Comparison of ENCODE assay signal across 12 cellular contexts in the genomic region with DNA sequence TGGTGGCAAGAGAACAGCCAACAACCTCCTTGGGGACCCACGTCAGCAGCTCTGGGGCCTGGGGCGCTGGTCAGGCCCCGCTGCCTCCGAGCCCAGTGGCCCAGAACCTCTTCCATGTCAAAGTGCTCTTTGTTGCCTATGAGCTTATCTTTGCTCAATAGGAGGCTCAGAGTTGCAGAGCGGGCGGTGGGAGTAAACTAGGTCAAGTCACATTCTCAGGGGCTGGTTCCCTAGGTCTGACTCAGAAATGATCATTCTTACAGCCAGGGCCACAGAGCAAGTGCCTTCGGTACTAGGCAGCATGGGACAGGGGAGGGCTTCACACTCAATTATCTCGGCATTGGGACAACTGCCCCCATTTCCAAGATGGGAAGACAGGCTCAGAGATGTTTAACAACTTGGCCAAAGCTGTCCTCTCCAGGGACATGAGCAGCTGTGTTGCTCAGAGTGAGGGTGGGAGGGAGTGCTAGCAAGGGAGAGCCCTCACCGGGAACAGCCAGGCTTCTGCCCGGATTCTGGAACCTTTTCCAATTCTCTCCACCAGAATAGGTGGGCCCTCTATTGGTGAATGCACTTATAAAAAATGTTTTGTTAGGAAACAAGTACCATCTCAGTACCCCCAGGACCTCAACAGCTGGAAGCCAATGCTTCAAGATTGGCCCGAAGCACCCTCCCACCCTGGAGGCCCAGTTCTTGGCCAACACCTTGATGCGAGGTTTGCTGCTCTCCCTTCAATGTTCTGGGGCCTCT. TPM values are rescaled to one million over a fixed set of nuclear protein-coding genes. Genes with fewer than 3 reads are reported as not detected.
DNase-seq lines count a peak whose midpoint lies in the region; ATAC-seq and TF ChIP-seq lines count a peak whose summit lies in the region.
"Had no signal": no experiment of that assay in that cellular context is flagged by ENCODE, and none has a peak within 500 bp of the region (broad histone marks: within the 10 kb centered on the region; RNA-seq: fewer than 3 reads in every experiment).

No MANE protein-coding gene starts in this region.

- H2BK5ac ChIP-seq in trophoblast cell (ENCODE audit: low read depth, low read length, poor library complexity), result no peak overlapping the region

- no peak overlapping the region for H4K12ac ChIP-seq in trophoblast cell (ENCODE audit: low read depth, low read length)

- H2BK120ac ChIP-seq in trophoblast cell (ENCODE audit: insufficient read depth, low read length, poor library complexity), result no peak overlapping the region

- H3K36me3 ChIP-seq in spleen (peaks cover 0 to 22% (median 10%) of the 10 kb centered on the region in 6 donors), trophoblast cell (ENCODE audit: control insufficient read depth in 1 of 2, insufficient read depth in 2 of 2, low read length in 2 of 2) (peaks cover 28 to 41% of the 10 kb centered on the region in 2 experiments)

- H3K27me3 ChIP-seq in spleen (replicated peaks in 1 of 7) (no peaks in the 10 kb centered on the region), trophoblast cell (ENCODE audit: insufficient read depth, low read length) (no peaks in the 10 kb centered on the region)

- no peak overlapping the region for H3K9ac ChIP-seq in trophoblast cell (ENCODE audit: low read length)

- no peak overlapping the region for H3K18ac ChIP-seq in trophoblast cell (ENCODE audit: low read length)

- in situ Hi-C loops in GM13977 (cut with MboI; ENCODE audit: low pct_unique_long_range_greater_than_20kb, low sequenced_read_pairs, unreplicated experiment), result no loop called here

- H2AK5ac ChIP-seq in trophoblast cell (ENCODE audit: low read length), result no peak overlapping the region

- H3K4me1 ChIP-seq in spleen (peaks cover 20 to 79% (median 46%) of the 10 kb centered on the region in 6 donors), trophoblast cell (ENCODE audit: control insufficient read depth in 1 of 2, insufficient read depth in 2 of 2, low read length in 2 of 2) (peaks cover 0 to 7% of the 10 kb centered on the region in 2 experiments)

- peak; percentile 65 for DNase-seq in GM13977 (ENCODE audit: low spot score)
- peak; percentile 23 for DNase-seq in LHCN-M2 (ENCODE audit: low read depth)
- peak; percentile 81 for DNase-seq in Right ventricle myocardium superior
- DNase-seq in spleen, result peak; percentile 67
- no peak for DNase-seq in stimulated activated CD8-positive, alpha-beta memory T cell treated with anti-CD3 and anti-CD28 coated beads, Interleukin-4, amount 100 ng/mL, for 48 hours
- DNase-seq in trophoblast cell, result no peak
- no peak for DNase-seq in EL
- DNase-seq: caudate nucleus; hippocampal formation; NCI-H526 treated with DMSO at 0.1 percent for 48 hours; stimulated activated naive CD8-positive, alpha-beta T cell treated with anti-CD3 and anti-CD28 coated beads, Interleukin-15, Interleukin-2, amounts not matched to agents 100 U/mL and 50 U/mL, for 24 hours had no signal

- H3K79me1 ChIP-seq in trophoblast cell (ENCODE audit: low read length), result no peaks in the 10 kb centered on the region

- 81 to 89% (median 82%) methylated on average over 12 of the region's 12 CpGs for WGBS in spleen, 5 donors
- no CpG with 5 or more reads among the region's 12 CpGs for WGBS in trophoblast cell (ENCODE audit: extremely low coverage, insufficient coverage, insufficient read length)

- H4K8ac ChIP-seq in trophoblast cell (ENCODE audit: low read depth, low read length), result no peak overlapping the region

- H3K23ac ChIP-seq in trophoblast cell (ENCODE audit: low read length), result no peak overlapping the region

- peak overlapping the region in 2 of 8 donors; percentile 25 to 80 for H3K27ac ChIP-seq in spleen
- H3K27ac ChIP-seq in trophoblast cell (ENCODE audit: low read depth, low read length), result no peak overlapping the region

- peak; percentile 49 for ATAC-seq in Right ventricle myocardium superior (ENCODE audit: poor library complexity)
- no peak for ATAC-seq in GM21367 (IDR thresholded peaks at IDR 0.05; ENCODE audit: unreplicated experiment)
- ATAC-seq: stimulated activated naive CD8-positive, alpha-beta T cell treated with anti-CD3 and anti-CD28 coated beads, Interleukin-15, Interleukin-2, amounts not matched to agents 100 U/mL and 50 U/mL, for 24 hours had no signal

- no peak overlapping the region for H3K14ac ChIP-seq in trophoblast cell (ENCODE audit: low read length)

- no peak for TF ChIP-seq POLR2A in spleen (IDR thresholded peaks at IDR 0.05)

- no peak overlapping the region for H3K4ac ChIP-seq in trophoblast cell (ENCODE audit: low read depth, low read length)

- no peaks in the 10 kb centered on the region for H3K79me2 ChIP-seq in trophoblast cell (ENCODE audit: control insufficient read depth, insufficient read depth, low read length, poor library complexity)

- H3K9me3 ChIP-seq in spleen (no peaks in the 10 kb centered on the region), trophoblast cell (ENCODE audit: insufficient read depth, low read depth, low read length) (peaks cover 2% of the 10 kb centered on the region)

- no peak overlapping the region for H3K4me3 ChIP-seq in spleen
- H3K4me3 ChIP-seq in trophoblast cell (ENCODE audit: low read depth, low read length), result no peak overlapping the region

- intact Hi-C loops in Right ventricle myocardium superior (cut with DNase I) (no loop called here), spleen (cut with DNase I; ENCODE audit: low total_unique reads) (no loop called here)

- no peak overlapping the region for H4K91ac ChIP-seq in trophoblast cell (ENCODE audit: low read depth, low read length)

- no peak overlapping the region for H2AFZ ChIP-seq in trophoblast cell (ENCODE audit: insufficient read depth, low read length, poor library complexity)

- H2BK12ac ChIP-seq in trophoblast cell (ENCODE audit: low read length), result no peak overlapping the region

- H3K4me2 ChIP-seq in trophoblast cell (ENCODE audit: low read length), result no peak overlapping the region

- TF ChIP-seq CTCF in GM13977 (IDR thresholded peaks at IDR 0.05; ENCODE audit: extremely low read depth, insufficient read depth, missing control alignments), result no peak
- no peak for TF ChIP-seq CTCF in spleen (IDR thresholded peaks at IDR 0.05 in 8 of 11, conservative IDR thresholded peaks at IDR 0.05 in 3 of 11)

RNA-seq across cellular contexts. Expression of a gene that starts 11.9 kb away (rescaled TPM):
- total RNA-seq in LHCN-M2 (2014; rRNA removed), result 23.4 and 43.4 TPM in 2 replicates
- polyA plus RNA-seq in LHCN-M2 (2012), result 8.6 TPM
- 17.6 TPM for total RNA-seq in Right ventricle myocardium superior
- 10 to 100 TPM; 19.6 to 42.7 (median 33.9) TPM for total RNA-seq in spleen
- polyA plus RNA-seq in spleen, result 10 to 100 TPM; 26.2 to 52.9 (median 30.2) TPM
- 21.2 and 21.7 TPM in 2 replicates for polyA plus RNA-seq in trophoblast cell (2013)

RNA-seq across cellular contexts. Expression of a gene that starts 28.8 kb away (rescaled TPM):
- total RNA-seq in LHCN-M2 (2014; rRNA removed) (not detected in 2 replicates), Right ventricle myocardium superior (not detected), spleen (not detected)
- not detected for polyA plus RNA-seq in LHCN-M2 (2012)
- under 1 TPM in 2 of 3 donors, not detected in 1; 0.03 to 0.11 TPM for polyA plus RNA-seq in spleen
- 0.05 and 0.17 TPM in 2 replicates for polyA plus RNA-seq in trophoblast cell (2013)

RNA-seq across cellular contexts. Expression of a gene that starts 55.4 kb away (rescaled TPM):
- total RNA-seq in LHCN-M2 (2014; rRNA removed), result 28.4 and 31.9 TPM in 2 replicates
- 29.5 TPM for polyA plus RNA-seq in LHCN-M2 (2012)
- 48.1 TPM for total RNA-seq in Right ventricle myocardium superior
- 10 to 100 TPM; 53.7 to 64.1 (median 58.3) TPM for total RNA-seq in spleen
- polyA plus RNA-seq in spleen, result 10 to 100 TPM; 28.4 to 34.1 (median 31.0) TPM
- 88.5 and 92.7 TPM in 2 replicates for polyA plus RNA-seq in trophoblast cell (2013)

Comparison
In these comparisons a context has a peak if more than half of its experiments do, and no peak if none do; other contexts are left out.
1. DNase-seq: peak in GM13977 (single experiment), LHCN-M2 (single experiment), Right ventricle myocardium superior (single experiment) and spleen (single experiment); none in stimulated activated CD8-positive, alpha-beta memory T cell treated with anti-CD3 and anti-CD28 coated beads, Interleukin-4, amount 100 ng/mL, for 48 hours (single experiment), trophoblast cell (0 of 2) and EL (single experiment).